In genomic region chr7:95684037-95684436, GRCh38 we compare ENCODE assay signal across 8 cellular contexts.
DNase-seq lines count a peak whose midpoint lies in the region; ATAC-seq and TF ChIP-seq lines count a peak whose summit lies in the region.

No MANE protein-coding gene starts in this region.

- no peaks in the 10 kb centered on the region for H3K27me3 ChIP-seq in SU-DHL-6 (ENCODE audit: low read length)

- peaks cover 1% of the 10 kb centered on the region for H3K4me1 Mint-ChIP-seq in glutamatergic neuron (ENCODE audit: low read depth, unreplicated experiment)
- no peaks in the 10 kb centered on the region for H3K4me1 Mint-ChIP-seq in activated T-cell treated with anti-CD3 and anti-CD28 coated beads, Interleukin-2, amount 50 U/mL, for 4 hours (ENCODE audit: low read depth)

- H3K27me3 Mint-ChIP-seq in glutamatergic neuron (ENCODE audit: unreplicated experiment) = no peaks in the 10 kb centered on the region
- no peaks in the 10 kb centered on the region for H3K27me3 Mint-ChIP-seq in activated T-cell treated with anti-CD3 and anti-CD28 coated beads, Interleukin-2, amount 50 U/mL, for 4 hours (ENCODE audit: low read depth)

- H2AFZ ChIP-seq in SU-DHL-6 (ENCODE audit: low read depth, low read length, severe bottlenecking) = no peak overlapping the region

- no peaks in the 10 kb centered on the region for H3K79me2 ChIP-seq in SU-DHL-6 (ENCODE audit: insufficient read depth, low read length)

- no peaks in the 10 kb centered on the region for H3K9me2 ChIP-seq in SU-DHL-6 (replicated peaks; ENCODE audit: insufficient read depth, low read length)

- no peaks in the 10 kb centered on the region for H3K9me3 Mint-ChIP-seq in glutamatergic neuron (ENCODE audit: unreplicated experiment)
- peaks cover 4% of the 10 kb centered on the region for H3K9me3 Mint-ChIP-seq in activated T-cell treated with anti-CD3 and anti-CD28 coated beads, Interleukin-2, amount 50 U/mL, for 4 hours

- peak; percentile 43 to 47 for DNase-seq in AML-193 (lab: John Stamatoyannopoulos, UW)
- DNase-seq in HT-29 (ENCODE audit: low spot score) = peak; percentile 75
- DNase-seq in glutamatergic neuron = no peak
- peak; percentile 9 for DNase-seq in smooth muscle cell of the brain vasculature (ENCODE audit: low read depth, low spot score)
- DNase-seq in activated T-cell treated with anti-CD3 and anti-CD28 coated beads, Interleukin-2, amount 50 U/mL, for 4 hours = no peak
- DNase-seq in NOMO-1 (lab: John Stamatoyannopoulos, UW; ENCODE audit: unreplicated experiment in 2 of 2) = no peak
- DNase-seq in NCI-H1048 (lab: John Stamatoyannopoulos, UW) = no peak

- no peaks in the 10 kb centered on the region for H3K9me3 ChIP-seq in SU-DHL-6 (ENCODE audit: insufficient read depth, low read length)

- H3K4me3 ChIP-seq in SU-DHL-6 (ENCODE audit: insufficient read depth, low read length, poor library complexity, severe bottlenecking) = no peak overlapping the region

- no peak overlapping the region for H3K4me2 ChIP-seq in SU-DHL-6 (ENCODE audit: low read depth, low read length, poor library complexity, severe bottlenecking)

- TF ChIP-seq CTCF in SU-DHL-6 (IDR thresholded peaks at IDR 0.05; ENCODE audit: insufficient read depth, low read length, poor library complexity, severe bottlenecking) (peak; percentile 16), glutamatergic neuron (IDR thresholded peaks at IDR 0.05; ENCODE audit: partially characterized antibody, unreplicated experiment) (peak; percentile 61)

- ATAC-seq in activated T-cell treated with anti-CD3 and anti-CD28 coated beads, Interleukin-2, amount 50 U/mL, for 4 hours = no peak

- H3K27ac Mint-ChIP-seq in glutamatergic neuron (ENCODE audit: unreplicated experiment) = no peak overlapping the region

- no peaks in the 10 kb centered on the region for H3F3A ChIP-seq in SU-DHL-6 (ENCODE audit: insufficient read depth)

- no peak overlapping the region for H3K9ac ChIP-seq in SU-DHL-6 (ENCODE audit: low read length)

- H3K4me3 Mint-ChIP-seq in glutamatergic neuron (ENCODE audit: unreplicated experiment) = no peak overlapping the region
- no peak overlapping the region for H3K4me3 Mint-ChIP-seq in activated T-cell treated with anti-CD3 and anti-CD28 coated beads, Interleukin-2, amount 50 U/mL, for 4 hours

- no peak overlapping the region for H3K27ac ChIP-seq in SU-DHL-6 (ENCODE audit: low read depth, low read length)

- H3K36me3 ChIP-seq in SU-DHL-6 (ENCODE audit: low read length) = no peaks in the 10 kb centered on the region

- H3K36me3 Mint-ChIP-seq in glutamatergic neuron (ENCODE audit: unreplicated experiment) = no peaks in the 10 kb centered on the region
- no peaks in the 10 kb centered on the region for H3K36me3 Mint-ChIP-seq in activated T-cell treated with anti-CD3 and anti-CD28 coated beads, Interleukin-2, amount 50 U/mL, for 4 hours (ENCODE audit: insufficient read depth)

- H4K20me1 ChIP-seq in SU-DHL-6 (ENCODE audit: low read depth, low read length) = no peaks in the 10 kb centered on the region

Comparison
In these comparisons a context has a peak if more than half of its experiments do, and no peak if none do; other contexts are left out.
1. DNase-seq: peak in AML-193 (2 of 2), HT-29 (single experiment) and smooth muscle cell of the brain vasculature (single experiment); none in glutamatergic neuron (single experiment), activated T-cell treated with anti-CD3 and anti-CD28 coated beads, Interleukin-2, amount 50 U/mL, for 4 hours (single experiment), NOMO-1 (0 of 2) and NCI-H1048 (single experiment).